8 cellular contexts compared by ENCODE assay signal in genomic region chr9:1460143-1460769, GRCh38.
DNase-seq lines count a peak whose midpoint lies in the region; ATAC-seq and TF ChIP-seq lines count a peak whose summit lies in the region.

No MANE protein-coding gene starts in this region.

- no peak for TF ChIP-seq EP300 in esophagus muscularis mucosa (IDR thresholded peaks at IDR 0.05)
- TF ChIP-seq EP300 in ovary (IDR thresholded peaks at IDR 0.05), result no peak

- H3K36me3 Mint-ChIP-seq in CD4-positive, alpha-beta T cell (ENCODE audit: low read depth), result no peaks in the 10 kb centered on the region

- WGBS in esophagus muscularis mucosa, result 67% methylated on average over 7 of the region's 7 CpGs
- WGBS in ovary, 3 donors, result 64 to 69% (median 68%) methylated on average over 7 of the region's 7 CpGs

- TF ChIP-seq POLR2A in esophagus muscularis mucosa (IDR thresholded peaks at IDR 0.05; ENCODE audit: low read depth) (no peak), ovary (IDR thresholded peaks at IDR 0.05) (no peak)

- peak; percentile 18 for DNase-seq in activated CD4-positive, alpha-beta T cell treated with anti-CD3 and anti-CD28 coated beads for 48 hours
- DNase-seq in activated CD4-positive, alpha-beta T cell treated with anti-CD3 and anti-CD28 coated beads, Interleukin-2, amount 50 U/mL, for 4 hours, result no peak
- peak; percentile 35 for DNase-seq in NCI-H1694 (lab: John Stamatoyannopoulos, UW)
- DNase-seq in esophagus muscularis mucosa (ENCODE audit: extremely low spot score), result no peak
- no peak for DNase-seq in ovary
- no peak for DNase-seq in CD4-positive, alpha-beta T cell
- DNase-seq in ureter (ENCODE audit: low spot score), result no peak

- peak; percentile 54 for ATAC-seq in GM21717 (IDR thresholded peaks at IDR 0.05; ENCODE audit: unreplicated experiment)
- no peak for ATAC-seq in CD4-positive, alpha-beta T cell (ENCODE audit: poor library complexity)

- H3K36me3 ChIP-seq in esophagus muscularis mucosa, result no peaks in the 10 kb centered on the region
- no peaks in the 10 kb centered on the region for H3K36me3 ChIP-seq in ovary

- H3K4me1 ChIP-seq in esophagus muscularis mucosa (no peaks in the 10 kb centered on the region), ovary (ENCODE audit: insufficient read depth) (no peaks in the 10 kb centered on the region)

- no peaks in the 10 kb centered on the region for H3K9me3 ChIP-seq in esophagus muscularis mucosa
- no peaks in the 10 kb centered on the region for H3K9me3 ChIP-seq in ovary
- H3K9me3 ChIP-seq in CD4-positive, alpha-beta T cell (ENCODE audit: control insufficient read depth, low read length), result no peaks in the 10 kb centered on the region

- TF ChIP-seq CTCF in esophagus muscularis mucosa (IDR thresholded peaks at IDR 0.05) (peak in 2 of 3 experiments; percentile 10 to 21), ovary (IDR thresholded peaks at IDR 0.05) (no peak)
- no peak for TF ChIP-seq CTCF in CD4-positive, alpha-beta T cell (IDR thresholded peaks at IDR 0.05)

- no peaks in the 10 kb centered on the region for H3K4me1 Mint-ChIP-seq in CD4-positive, alpha-beta T cell (ENCODE audit: low read depth)

- POLR2A ChIA-PET in CD4-positive, alpha-beta T cell (lab: Charles Lee), result no interaction called here

- no peak overlapping the region for H3K27ac ChIP-seq in esophagus muscularis mucosa (replicated peaks in 1 of 4)
- H3K27ac ChIP-seq in ovary, result no peak overlapping the region
- no peak overlapping the region for H3K27ac ChIP-seq in CD4-positive, alpha-beta T cell (ENCODE audit: low read depth, low read length)

- no peaks in the 10 kb centered on the region for H3K9me3 Mint-ChIP-seq in CD4-positive, alpha-beta T cell

- peaks cover 5% of the 10 kb centered on the region for H3K27me3 Mint-ChIP-seq in CD4-positive, alpha-beta T cell

- H3K4me3 Mint-ChIP-seq in CD4-positive, alpha-beta T cell, result no peak overlapping the region

- intact Hi-C loops in esophagus muscularis mucosa (cut with DNase I), result no loop called here
- intact Hi-C loops in ovary (cut with DNase I), result no loop called here
- intact Hi-C loops in CD4-positive, alpha-beta T cell (cut with DNase I, micrococcal nuclease), result loop anchor here in 1 of 2 experiments (1.0 kb wide), 1 partner anchor 627 kb away; no protein-coding TSS in a partner anchor

- H3K27me3 ChIP-seq in esophagus muscularis mucosa (no peaks in the 10 kb centered on the region), ovary (no peaks in the 10 kb centered on the region)
- no peaks in the 10 kb centered on the region for H3K27me3 ChIP-seq in CD4-positive, alpha-beta T cell (ENCODE audit: control insufficient read depth, insufficient read depth, low read length)

- no peak overlapping the region for H3K27ac Mint-ChIP-seq in CD4-positive, alpha-beta T cell

- H3K4me3 ChIP-seq in esophagus muscularis mucosa (no peak overlapping the region), ovary (no peak overlapping the region)

- CTCF ChIA-PET in CD4-positive, alpha-beta T cell (lab: Charles Lee), result no interaction called here

Comparison
In these comparisons a context has a peak if more than half of its experiments do, and no peak if none do; other contexts are left out.
1. DNase-seq: peak in activated CD4-positive, alpha-beta T cell treated with anti-CD3 and anti-CD28 coated beads for 48 hours (single experiment) and NCI-H1694 (single experiment); none in activated CD4-positive, alpha-beta T cell treated with anti-CD3 and anti-CD28 coated beads, Interleukin-2, amount 50 U/mL, for 4 hours (0 of 2), esophagus muscularis mucosa (single experiment), ovary (0 of 5), CD4-positive, alpha-beta T cell (0 of 10) and ureter (single experiment).
2. CTCF ChIP-seq: peak in esophagus muscularis mucosa (2 of 3); none in ovary (0 of 3) and CD4-positive, alpha-beta T cell (single experiment).